Comparison of ENCODE assay signal across 16 cellular contexts in genomic region chr5:68169898-68170297, GRCh38. TPM values are rescaled to one million over a fixed set of nuclear protein-coding genes. Genes with fewer than 3 reads are reported as not detected.
A peak's percentile ranks its signal among the peaks of the same experiment; 100 is the strongest.
DNase-seq lines count a peak whose midpoint lies in the region; ATAC-seq, FAIRE-seq and TF ChIP-seq lines count a peak whose summit lies in the region.
"Had no signal": no experiment of that assay in that cellular context is flagged by ENCODE, and none has a peak within 500 bp of the region (broad histone marks: within the 10 kb centered on the region; RNA-seq: fewer than 3 reads in every experiment).

No MANE protein-coding gene starts in this region.

- H3K4me3 Mint-ChIP-seq in glutamatergic neuron (ENCODE audit: unreplicated experiment), result no peak overlapping the region

- no peak for FAIRE-seq in GM12892 (lab: Jason Lieb, UNC)

- H3K9me3 ChIP-seq in adipocyte (ENCODE audit: control insufficient read depth, low read length) (no peaks in the 10 kb centered on the region), fibroblast of lung (ENCODE audit: control insufficient read depth, insufficient read depth, low read depth, low read length) (no peaks in the 10 kb centered on the region), muscle layer of colon (ENCODE audit: low read length) (no peaks in the 10 kb centered on the region), stomach (no peaks in the 10 kb centered on the region)
- H3K9me3 ChIP-seq: BLaER1, breast epithelium had no signal

- DNase-seq in adipocyte (ENCODE audit: low read depth) (no peak), fibroblast of lung (ENCODE audit: low read depth in 2 of 2) (peak in 1 of 2 donors; percentile 83), stomach (no peak), GM12892 (ENCODE audit: insufficient read length) (no peak), glutamatergic neuron (no peak)
- DNase-seq: activated effector memory CD4-positive, alpha-beta T cell treated with anti-CD3 and anti-CD28 coated beads, Interleukin-2, amount 50 U/mL, for 16 hours; head of caudate nucleus; NCI-H2107; posterior cingulate gyrus; stimulated activated CD4-positive, alpha-beta T cell treated with anti-CD3 and anti-CD28 coated beads, Interleukin-1b, Interleukin-23, amount 100 ng/mL, for 48 hours had no signal

- H3K36me3 Mint-ChIP-seq in glutamatergic neuron (ENCODE audit: unreplicated experiment), result no peaks in the 10 kb centered on the region

- H3K36me3 ChIP-seq in adipocyte (ENCODE audit: control insufficient read depth, insufficient read depth, low read length, severe bottlenecking) (no peaks in the 10 kb centered on the region), fibroblast of lung (ENCODE audit: control insufficient read depth, insufficient read depth, low read length) (no peaks in the 10 kb centered on the region), muscle layer of colon (ENCODE audit: insufficient read depth, low read length) (no peaks in the 10 kb centered on the region), stomach (no peaks in the 10 kb centered on the region)
- H3K36me3 ChIP-seq: BLaER1, breast epithelium had no signal

- H3K27me3 ChIP-seq in adipocyte (replicated peaks; ENCODE audit: control insufficient read depth, insufficient read depth, low read length) (no peaks in the 10 kb centered on the region), fibroblast of lung (ENCODE audit: control insufficient read depth, insufficient read depth, low read length) (no peaks in the 10 kb centered on the region), muscle layer of colon (ENCODE audit: control insufficient read depth in 1 of 2, insufficient read depth in 2 of 2, low read length in 2 of 2) (no peaks in the 10 kb centered on the region), stomach (no peaks in the 10 kb centered on the region)
- H3K27me3 ChIP-seq: BLaER1, breast epithelium had no signal

- no peak for TF ChIP-seq POLR2A in stomach (IDR thresholded peaks at IDR 0.05)
- TF ChIP-seq POLR2A in GM12892 (IDR thresholded peaks at IDR 0.05; ENCODE audit: low read depth, low read length), result no peak

- peaks cover 4% of the 10 kb centered on the region for H3K9me3 Mint-ChIP-seq in glutamatergic neuron (ENCODE audit: unreplicated experiment)

- H3K9ac ChIP-seq in adipocyte (ENCODE audit: low read length) (peak overlapping the region; percentile 87), fibroblast of lung (ENCODE audit: insufficient read depth, low read length) (no peak overlapping the region), muscle layer of colon (ENCODE audit: low read length) (peak overlapping the region; percentile 16)
- H3K9ac ChIP-seq: BLaER1 had no signal

- H3K27ac ChIP-seq in fibroblast of lung (ENCODE audit: insufficient read depth, low read length) (no peak overlapping the region), muscle layer of colon (ENCODE audit: low read depth, low read length) (peak overlapping the region; percentile 77), stomach (peak overlapping the region in 3 of 5 donors; percentile 23 to 85 (median 63))
- H3K27ac ChIP-seq: BLaER1 had no signal

- TF ChIP-seq CTCF in fibroblast of lung (conservative IDR thresholded peaks at IDR 0.05 in 1 of 2, IDR thresholded peaks at IDR 0.05 in 1 of 2; ENCODE audit: low read depth in 1 of 2, low read length in 2 of 2) (no peak), stomach (IDR thresholded peaks at IDR 0.05) (no peak), glutamatergic neuron (IDR thresholded peaks at IDR 0.05; ENCODE audit: partially characterized antibody, unreplicated experiment) (no peak)

- no peaks in the 10 kb centered on the region for H3K27me3 Mint-ChIP-seq in glutamatergic neuron (ENCODE audit: unreplicated experiment)

- 50 to 71% (median 60%) methylated on average over 1 of the region's 1 CpG for WGBS in stomach, 5 donors

- H3K4me1 ChIP-seq in adipocyte (ENCODE audit: control insufficient read depth, insufficient read depth, low read length) (peaks cover 42% of the 10 kb centered on the region), fibroblast of lung (ENCODE audit: control insufficient read depth, extremely low read depth, insufficient read depth, low read length) (peaks cover 2% of the 10 kb centered on the region), muscle layer of colon (ENCODE audit: insufficient read depth, low read length) (peaks cover 33% of the 10 kb centered on the region), stomach (peaks cover 0 to 30% (median 2%) of the 10 kb centered on the region in 4 donors)
- H3K4me1 ChIP-seq: BLaER1, breast epithelium had no signal

- H3K79me2 ChIP-seq in fibroblast of lung (ENCODE audit: control insufficient read depth, insufficient read depth, low read length), result no peaks in the 10 kb centered on the region

- TF ChIP-seq EP300 in stomach (IDR thresholded peaks at IDR 0.05), result no peak

- H2AFZ ChIP-seq in fibroblast of lung (ENCODE audit: low read length), result no peak overlapping the region

- H3K27ac Mint-ChIP-seq in glutamatergic neuron (ENCODE audit: unreplicated experiment), result no peak overlapping the region

- ATAC-seq in GM19328 (IDR thresholded peaks at IDR 0.05; ENCODE audit: unreplicated experiment) (no peak), GM19467 (IDR thresholded peaks at IDR 0.05; ENCODE audit: unreplicated experiment) (no peak)

- no peaks in the 10 kb centered on the region for H4K20me1 ChIP-seq in fibroblast of lung (ENCODE audit: control insufficient read depth, extremely low read depth, insufficient read depth, low read length)
- H4K20me1 ChIP-seq: BLaER1 had no signal

- no peaks in the 10 kb centered on the region for H3K4me1 Mint-ChIP-seq in glutamatergic neuron (ENCODE audit: low read depth, unreplicated experiment)

- peak overlapping the region; percentile 72 for H3K4me3 ChIP-seq in adipocyte (ENCODE audit: low read length)
- H3K4me3 ChIP-seq in fibroblast of lung (replicated peaks in 1 of 4; ENCODE audit: control extremely low read depth in 1 of 4, insufficient read depth in 1 of 4, low read depth in 3 of 4, low read length in 4 of 4), result no peak overlapping the region
- no peak overlapping the region for H3K4me3 ChIP-seq in muscle layer of colon (ENCODE audit: low read depth in 1 of 2, low read length in 2 of 2)
- no peak overlapping the region for H3K4me3 ChIP-seq in stomach
- H3K4me3 ChIP-seq: BLaER1, breast epithelium, lung had no signal

- intact Hi-C loops in stomach (cut with DNase I; ENCODE audit: low total_unique reads), result no loop called here

- H3K4me2 ChIP-seq in fibroblast of lung (ENCODE audit: extremely low read depth, insufficient read depth, low read length), result peak overlapping the region; percentile 4
- H3K4me2 ChIP-seq: BLaER1 had no signal

RNA-seq across cellular contexts. Expression of gene PIK3R1, which starts 45.7 kb away (rescaled TPM):
- total RNA-seq in fibroblast of lung (25.2 and 36.3 TPM in 2 replicates), stomach (100 to 1,000 TPM in 3 of 5 donors, 10 to 100 TPM in 2; 45.2 to 280 (median 115) TPM), glutamatergic neuron (ENCODE audit: unreplicated experiment) (49.4 TPM)
- polyA plus RNA-seq in fibroblast of lung (10.9 and 17.7 TPM in 2 replicates), stomach (10 to 100 TPM in 2 of 3 donors, 1 to 10 TPM in 1; 9.2 to 10.5 (median 10.1) TPM)
- 13.1 and 23.3 TPM in 2 replicates for polyA plus RNA-seq in fibroblast of lung (2012)
- 61.5 and 102 TPM in 2 replicates for polyA minus RNA-seq in fibroblast of lung (ENCODE audit: low replicate concordance)
- polyA plus RNA-seq in GM12892 (2012; ENCODE audit: missing spikeins), result 20.8 TPM
